In genomic region chr7:136714062-136714461, GRCh38 we compare ENCODE assay signal across 36 cellular contexts.
DNase-seq lines count a peak whose midpoint lies in the region; ATAC-seq, FAIRE-seq and TF ChIP-seq lines count a peak whose summit lies in the region.
"Had no signal": no experiment of that assay in that cellular context is flagged by ENCODE, and none has a peak within 500 bp of the region (broad histone marks: within the 10 kb centered on the region; RNA-seq: fewer than 3 reads in every experiment).

No MANE protein-coding gene starts in this region.

- no peak overlapping the region for H3K4ac ChIP-seq in IMR-90 (ENCODE audit: low read depth, low read length)

- TF ChIP-seq POLR2A in HepG2 (IDR thresholded peaks at IDR 0.05; ENCODE audit: insufficient read depth in 1 of 2, low read depth in 2 of 2, low read length in 2 of 2) (no peak), right lobe of liver (IDR thresholded peaks at IDR 0.05) (no peak), A549 (IDR thresholded peaks at IDR 0.05; ENCODE audit: low read length) (no peak), IMR-90 (IDR thresholded peaks at IDR 0.05; ENCODE audit: low read depth, low read length) (no peak), K562 (conservative IDR thresholded peaks at IDR 0.05) (no peak)

- DNase-seq in HepG2 (ENCODE audit: low spot score) (no peak), right lobe of liver (no peak), A549 (ENCODE audit: low read depth in 1 of 2, low spot score in 1 of 2) (no peak), IMR-90 (no peak), K562 (ENCODE audit: extremely low read depth in 1 of 4, low spot score in 3 of 4) (no peak), CD1c-positive myeloid dendritic cell (ENCODE audit: extremely low spot score) (no peak), left cardiac atrium (no peak)
- no peak for DNase-seq in activated naive CD4-positive, alpha-beta T cell treated with anti-CD3 and anti-CD28 coated beads for 36 hours
- DNase-seq: 8988T; ACHN; AML-193; BE2C; C1 segment of cervical spinal cord; Caco-2; Calu3; CD4-positive, alpha-beta memory T cell; CD4-positive, alpha-beta T cell; CD4-positive, CD25-positive, alpha-beta regulatory T cell; CD8-positive, alpha-beta memory T cell; CD8-positive, alpha-beta T cell; COR-L47; DMS 273 treated with DMSO at 0.1 percent for 48 hours; DMS153; DMS53; DMS79; DMS79 treated with DMSO at 0.1 percent for 48 hours; DND-41; EL had no signal

- in situ Hi-C loops in HepG2 (cut with HindIII; ENCODE audit: extremely low pct_ligation_motif_present, low pct_unique_long_range_greater_than_20kb), result no loop called here
- in situ Hi-C loops in IMR-90 (cut with MboI; ENCODE audit: low sequenced_read_pairs), result no loop called here
- in situ Hi-C loops in K562 (cut with MboI), result no loop called here

- no peaks in the 10 kb centered on the region for H3K27me3 Mint-ChIP-seq in activated naive CD4-positive, alpha-beta T cell treated with anti-CD3 and anti-CD28 coated beads for 36 hours (ENCODE audit: low read depth)
- H3K27me3 Mint-ChIP-seq: B cell; CD4-positive, alpha-beta memory T cell; CD4-positive, alpha-beta T cell; CD4-positive, CD25-positive, alpha-beta regulatory T cell; CD8-positive, alpha-beta memory T cell had no signal

- ATAC-seq in HepG2 (no peak), right lobe of liver (no peak), A549 (no peak), IMR-90 (ENCODE audit: low read depth) (no peak), K562 (no peak), left cardiac atrium (no peak)
- ATAC-seq: CD8-positive, alpha-beta T cell had no signal

- no peak overlapping the region for H2BK20ac ChIP-seq in IMR-90 (ENCODE audit: low read depth, low read length)

- H4K91ac ChIP-seq in IMR-90 (ENCODE audit: insufficient read depth, low read depth, low read length), result no peak overlapping the region

- no peak overlapping the region for H3K56ac ChIP-seq in IMR-90 (ENCODE audit: extremely low read depth, insufficient read depth, low read length)

- TF ChIP-seq EP300 in HepG2 (IDR thresholded peaks at IDR 0.05; ENCODE audit: low read depth in 2 of 2, low read length in 2 of 2) (no peak), HepG2 (CRISPR knock-in tag; IDR thresholded peaks at IDR 0.05; ENCODE audit: borderline replicate concordance) (no peak), A549 (IDR thresholded peaks at IDR 0.05) (no peak), K562 (IDR thresholded peaks at IDR 0.05; ENCODE audit: low read length) (no peak)

- H3K27me3 ChIP-seq in HepG2 (ENCODE audit: control insufficient read depth in 1 of 2, insufficient read depth in 2 of 2, low read length in 2 of 2), result no peaks in the 10 kb centered on the region
- H3K27me3 ChIP-seq in right lobe of liver, result no peaks in the 10 kb centered on the region
- H3K27me3 ChIP-seq in IMR-90 (ENCODE audit: control insufficient read depth, insufficient read depth, low read length), result peaks cover 7% of the 10 kb centered on the region
- no peaks in the 10 kb centered on the region for H3K27me3 ChIP-seq in K562 (ENCODE audit: control insufficient read depth in 2 of 2, insufficient read depth in 2 of 2, low read length in 2 of 2)
- H3K27me3 ChIP-seq: BE2C; BLaER1; BLaER1 treated with 17β-estradiol and CSF1 and Interleukin-3, amounts not matched to agents 10 nM and 100 nM had no signal

- H3K4me2 ChIP-seq in HepG2 (ENCODE audit: low read depth, low read length) (no peak overlapping the region), A549 (no peak overlapping the region), IMR-90 (ENCODE audit: low read depth, low read length) (no peak overlapping the region), K562 (ENCODE audit: insufficient read depth, low read length) (no peak overlapping the region)
- H3K4me2 ChIP-seq: BLaER1; BLaER1 treated with 17β-estradiol and CSF1 and Interleukin-3, amounts not matched to agents 10 nM and 100 nM had no signal

- H3K9me1 ChIP-seq in IMR-90 (ENCODE audit: insufficient read depth, low read length) (no peaks in the 10 kb centered on the region), K562 (ENCODE audit: control insufficient read depth, insufficient read depth, low read length) (no peaks in the 10 kb centered on the region)

- H3K4me3 Mint-ChIP-seq in activated naive CD4-positive, alpha-beta T cell treated with anti-CD3 and anti-CD28 coated beads for 36 hours, result no peak overlapping the region
- H3K4me3 Mint-ChIP-seq: B cell; CD14-positive monocyte; CD4-positive, alpha-beta memory T cell; CD4-positive, alpha-beta T cell; CD4-positive, CD25-positive, alpha-beta regulatory T cell; CD8-positive, alpha-beta memory T cell; CD8-positive, alpha-beta T cell had no signal

- H3K27ac ChIP-seq in HepG2 (ENCODE audit: extremely low read length, insufficient read depth, low read length) (no peak overlapping the region), right lobe of liver (no peak overlapping the region), A549 (no peak overlapping the region), IMR-90 (ENCODE audit: insufficient read depth, low read length) (no peak overlapping the region), K562 (ENCODE audit: extremely low read depth, low read depth, low read length) (no peak overlapping the region)
- H3K27ac ChIP-seq: 22Rv1; BLaER1; BLaER1 treated with 17β-estradiol and CSF1 and Interleukin-3, amounts not matched to agents 10 nM and 100 nM; C4-2B had no signal

- H3K36me3 Mint-ChIP-seq in activated naive CD4-positive, alpha-beta T cell treated with anti-CD3 and anti-CD28 coated beads for 36 hours (ENCODE audit: low read depth), result no peaks in the 10 kb centered on the region
- H3K36me3 Mint-ChIP-seq: CD14-positive monocyte; CD4-positive, alpha-beta memory T cell; CD4-positive, CD25-positive, alpha-beta regulatory T cell; CD8-positive, alpha-beta memory T cell; CD8-positive, alpha-beta T cell had no signal

- H4K20me1 ChIP-seq in HepG2 (ENCODE audit: insufficient read depth, low read length), result no peaks in the 10 kb centered on the region
- no peaks in the 10 kb centered on the region for H4K20me1 ChIP-seq in IMR-90 (ENCODE audit: insufficient read depth, low read length)
- H4K20me1 ChIP-seq in K562 (replicated peaks; ENCODE audit: control insufficient read depth, insufficient read depth, low read length), result no peaks in the 10 kb centered on the region
- H4K20me1 ChIP-seq: BLaER1; BLaER1 treated with 17β-estradiol and CSF1 and Interleukin-3, amounts not matched to agents 10 nM and 100 nM had no signal

- H2BK120ac ChIP-seq in IMR-90 (ENCODE audit: low read depth, low read length), result no peak overlapping the region

- H3K79me2 ChIP-seq in HepG2 (ENCODE audit: insufficient read depth, low read length) (no peaks in the 10 kb centered on the region), K562 (ENCODE audit: control insufficient read depth, insufficient read depth, low read length) (no peaks in the 10 kb centered on the region)

- H2BK15ac ChIP-seq in IMR-90 (ENCODE audit: low read depth, low read length), result no peak overlapping the region

- H3K36me3 ChIP-seq in HepG2 (replicated peaks in 1 of 2; ENCODE audit: control insufficient read depth in 1 of 2, insufficient read depth in 2 of 2, low read length in 2 of 2) (no peaks in the 10 kb centered on the region), right lobe of liver (no peaks in the 10 kb centered on the region), IMR-90 (ENCODE audit: control insufficient read depth, insufficient read depth, low read length) (no peaks in the 10 kb centered on the region), K562 (ENCODE audit: control insufficient read depth, insufficient read depth, low read length) (no peaks in the 10 kb centered on the region)
- H3K36me3 ChIP-seq: BE2C; BLaER1; BLaER1 treated with 17β-estradiol and CSF1 and Interleukin-3, amounts not matched to agents 10 nM and 100 nM had no signal

- H3K23ac ChIP-seq in IMR-90 (ENCODE audit: low read depth, low read length), result no peak overlapping the region

- H2AFZ ChIP-seq in HepG2 (ENCODE audit: low read length), result no peak overlapping the region
- H2AFZ ChIP-seq in IMR-90 (replicated peaks; ENCODE audit: low read length, poor library complexity), result no peak overlapping the region
- H2AFZ ChIP-seq in K562 (ENCODE audit: low read depth, low read length), result no peak overlapping the region

- intact Hi-C loops in HepG2 (cut with micrococcal nuclease; ENCODE audit: unreplicated experiment) (no loop called here), right lobe of liver (cut with DNase I) (no loop called here), IMR-90 (cut with micrococcal nuclease) (no loop called here), K562 (cut with micrococcal nuclease) (no loop called here), left cardiac atrium (cut with DNase I) (no loop called here)
- intact Hi-C loops in activated naive CD4-positive, alpha-beta T cell treated with anti-CD3 and anti-CD28 coated beads for 36 hours (cut with micrococcal nuclease), result no loop called here

- H3K4me1 ChIP-seq in HepG2 (ENCODE audit: insufficient read depth, low read length) (no peaks in the 10 kb centered on the region), right lobe of liver (no peaks in the 10 kb centered on the region), A549 (no peaks in the 10 kb centered on the region), IMR-90 (ENCODE audit: control insufficient read depth, insufficient read depth, low read length) (no peaks in the 10 kb centered on the region), K562 (replicated peaks in 1 of 2; ENCODE audit: control insufficient read depth in 2 of 2, insufficient read depth in 2 of 2, low read length in 2 of 2) (no peaks in the 10 kb centered on the region)
- H3K4me1 ChIP-seq: BLaER1; BLaER1 treated with 17β-estradiol and CSF1 and Interleukin-3, amounts not matched to agents 10 nM and 100 nM; Caco-2 had no signal

- H3K14ac ChIP-seq in IMR-90 (replicated peaks; ENCODE audit: low read depth, low read length), result no peak overlapping the region

- no peak overlapping the region for H3K18ac ChIP-seq in IMR-90 (ENCODE audit: low read depth, low read length)

- TF ChIP-seq CTCF in HepG2 (CRISPR knock-in tag; IDR thresholded peaks at IDR 0.05) (no peak), right lobe of liver (IDR thresholded peaks at IDR 0.05) (no peak), A549 (IDR thresholded peaks at IDR 0.05) (no peak), IMR-90 (conservative IDR thresholded peaks at IDR 0.05; ENCODE audit: low read depth, low read length) (no peak), K562 (IDR thresholded peaks at IDR 0.05 in 2 of 3, conservative IDR thresholded peaks at IDR 0.05 in 1 of 3; ENCODE audit: insufficient read depth in 2 of 3, low read depth in 1 of 3, low read length in 3 of 3) (no peak)

- H3K4me3 ChIP-seq in HepG2 (replicated peaks in 1 of 3; ENCODE audit: insufficient read depth in 1 of 3, low read depth in 2 of 3, low read length in 3 of 3), result no peak overlapping the region
- no peak overlapping the region for H3K4me3 ChIP-seq in right lobe of liver
- no peak overlapping the region for H3K4me3 ChIP-seq in A549
- H3K4me3 ChIP-seq in IMR-90 (ENCODE audit: insufficient read depth, low read depth, low read length), result no peak overlapping the region
- no peak overlapping the region for H3K4me3 ChIP-seq in K562
- H3K4me3 ChIP-seq: BLaER1; BLaER1 treated with 17β-estradiol and CSF1 and Interleukin-3, amounts not matched to agents 10 nM and 100 nM had no signal

- peaks cover 13% of the 10 kb centered on the region for H3K9me3 Mint-ChIP-seq in activated naive CD4-positive, alpha-beta T cell treated with anti-CD3 and anti-CD28 coated beads for 36 hours

- no peak overlapping the region for H3K27ac Mint-ChIP-seq in activated naive CD4-positive, alpha-beta T cell treated with anti-CD3 and anti-CD28 coated beads for 36 hours
- H3K27ac Mint-ChIP-seq: B cell; CD14-positive monocyte; CD4-positive, alpha-beta memory T cell; CD4-positive, alpha-beta T cell; CD4-positive, CD25-positive, alpha-beta regulatory T cell; CD8-positive, alpha-beta memory T cell; CD8-positive, alpha-beta T cell had no signal

- H2BK5ac ChIP-seq in IMR-90 (ENCODE audit: low read depth, low read length, poor library complexity, severe bottlenecking), result no peak overlapping the region

- no peak overlapping the region for H2AK9ac ChIP-seq in IMR-90 (replicated peaks; ENCODE audit: low read depth, low read length, poor library complexity)

- 0 out of 2 replicates have a peak, but pooled peaks cover 15% of the 10 kb centered on the region for H3K9me3 ChIP-seq in HepG2 (ENCODE audit: low read length)
- H3K9me3 ChIP-seq in right lobe of liver, result no peaks in the 10 kb centered on the region
- no peaks in the 10 kb centered on the region for H3K9me3 ChIP-seq in A549
- H3K9me3 ChIP-seq in IMR-90 (ENCODE audit: control insufficient read depth, insufficient read depth, low read length), result no peaks in the 10 kb centered on the region
- no peaks in the 10 kb centered on the region for H3K9me3 ChIP-seq in K562 (replicated peaks; ENCODE audit: control insufficient read depth, insufficient read depth, low read depth, low read length)
- H3K9me3 ChIP-seq: BE2C; BLaER1; BLaER1 treated with 17β-estradiol and CSF1 and Interleukin-3, amounts not matched to agents 10 nM and 100 nM; Caco-2 had no signal

- WGBS in HepG2 (ENCODE audit: low lambda C conversion rate), result 15% methylated on average over 3 of the region's 3 CpGs
- 38% methylated on average over 2 of the region's 3 CpGs for WGBS in right lobe of liver (ENCODE audit: insufficient coverage, low coverage, low lambda C conversion rate, missing lambda C conversion rate)
- WGBS in A549 (ENCODE audit: missing lambda C conversion rate), result 0% methylated on average over 3 of the region's 3 CpGs
- WGBS in IMR-90 (ENCODE audit: extremely low coverage in 2 of 2, insufficient read length in 1 of 2), 2 experiments, result no CpG with 5 or more reads among the region's 3 CpGs
- WGBS in K562 (ENCODE audit: insufficient coverage, low coverage, missing lambda C conversion rate), result 3% methylated on average over 3 of the region's 3 CpGs

- dilution Hi-C loops in IMR-90 (cut with HindIII; ENCODE audit: low sequenced_read_pairs, unreplicated experiment), result no loop called here

- H3K9ac ChIP-seq in HepG2 (ENCODE audit: insufficient read depth, low read depth, low read length) (no peak overlapping the region), IMR-90 (ENCODE audit: low read depth, low read length) (no peak overlapping the region), K562 (ENCODE audit: insufficient read depth in 1 of 2, low read depth in 2 of 2, low read length in 2 of 2) (no peak overlapping the region)
- H3K9ac ChIP-seq: BLaER1; BLaER1 treated with 17β-estradiol and CSF1 and Interleukin-3, amounts not matched to agents 10 nM and 100 nM had no signal

- H4K8ac ChIP-seq in IMR-90 (ENCODE audit: low read depth in 2 of 2, low read length in 2 of 2), result no peak overlapping the region

- TF ChIP-seq RAD21 in HepG2 (CRISPR knock-in tag; IDR thresholded peaks at IDR 0.05) (no peak), A549 (conservative IDR thresholded peaks at IDR 0.05 in 1 of 2, IDR thresholded peaks at IDR 0.05 in 1 of 2) (no peak), IMR-90 (IDR thresholded peaks at IDR 0.05; ENCODE audit: low read length) (no peak), K562 (CRISPR knock-in tag; conservative IDR thresholded peaks at IDR 0.05 in 1 of 2, IDR thresholded peaks at IDR 0.05 in 1 of 2) (no peak)

- FAIRE-seq in HepG2 (lab: Jason Lieb, UNC) (no peak), A549 (lab: Jason Lieb, UNC) (no peak), K562 (lab: Jason Lieb, UNC) (no peak)
- FAIRE-seq: A204.1, D721Med had no signal

- BruUV-seq in HepG2 (replicated peaks; lab: Mats Ljungman, UMichigan), result no TSS peak
- no TSS peak for BruUV-seq in IMR-90 (replicated peaks; lab: Mats Ljungman, UMichigan)
- no TSS peak for BruUV-seq in K562 (replicated peaks; lab: Mats Ljungman, UMichigan)

- CTCF ChIA-PET in HepG2 (lab: Yijun Ruan, JAX; ENCODE audit: low intra/inter-chr PET ratio, low total read pairs) (no interaction called here), A549 (lab: Yijun Ruan, JAX) (no interaction called here), IMR-90 (lab: Yijun Ruan, JAX) (no interaction called here), K562 (lab: Yijun Ruan, JAX; ENCODE audit: low intra/inter-chr PET ratio) (no interaction called here)
- CTCF ChIA-PET in activated naive CD4-positive, alpha-beta T cell treated with anti-CD3 and anti-CD28 coated beads for 36 hours (lab: Charles Lee), result no interaction called here

- H2AK5ac ChIP-seq in IMR-90 (ENCODE audit: low read depth, low read length), result no peak overlapping the region

- POLR2A ChIA-PET in HepG2 (lab: Yijun Ruan, JAX), result no interaction called here
- POLR2A ChIA-PET in A549 (lab: Yijun Ruan, JAX), result no interaction called here
- POLR2A ChIA-PET in IMR-90 (lab: Charles Lee; ENCODE audit: unreplicated experiment), result no interaction called here
- POLR2A ChIA-PET in K562 (lab: Yijun Ruan, JAX), result no interaction called here

- H3K79me1 ChIP-seq in IMR-90 (ENCODE audit: low read depth in 1 of 2, low read length in 2 of 2), result no peaks in the 10 kb centered on the region

- H4K5ac ChIP-seq in IMR-90 (ENCODE audit: low read depth, low read length), result no peak overlapping the region

- no peaks in the 10 kb centered on the region for H3K4me1 Mint-ChIP-seq in activated naive CD4-positive, alpha-beta T cell treated with anti-CD3 and anti-CD28 coated beads for 36 hours (ENCODE audit: low read depth)
- H3K4me1 Mint-ChIP-seq: B cell; CD14-positive monocyte; CD4-positive, alpha-beta memory T cell; CD4-positive, CD25-positive, alpha-beta regulatory T cell; CD8-positive, alpha-beta memory T cell had no signal

Comparison
In these comparisons a context has a peak if more than half of its experiments do, and no peak if none do; other contexts are left out.
1. Of the 241 proteins assayed by ChIP-seq in both HepG2 and K562: peak only in HepG2: MAFF; only in K562: none; in both: MAFK; in neither: 239.